16 cellular contexts compared by ENCODE assay signal in genomic region chr15:29692527-29692926, GRCh38.
DNase-seq lines count a peak whose midpoint lies in the region; ATAC-seq and TF ChIP-seq lines count a peak whose summit lies in the region.
"Had no signal": no experiment of that assay in that cellular context is flagged by ENCODE, and none has a peak within 500 bp of the region (broad histone marks: within the 10 kb centered on the region; RNA-seq: fewer than 3 reads in every experiment).

No MANE protein-coding gene starts in this region.

- H3K4me2 ChIP-seq in osteoblast (ENCODE audit: insufficient read depth, low read length), result no peak overlapping the region

- DNase-seq in GM12865 (ENCODE audit: low read depth) (no peak), NCI-H69 (lab: John Stamatoyannopoulos, UW) (peak; percentile 6), chondrocyte (ENCODE audit: low spot score) (no peak), osteoblast (ENCODE audit: insufficient read length, low spot score, missing footprints) (no peak), CD14-positive monocyte (ENCODE audit: low spot score) (no peak), RWPE1 (ENCODE audit: low spot score) (no peak)
- DNase-seq: activated CD8-positive, alpha-beta T cell treated with anti-CD3 and anti-CD28 coated beads, Interleukin-2, amount 10 ng/mL, durations not matched to agents 7 days and 5 days; activated gamma-delta T cell; NCI-H1436 treated with DMSO at 0.1 percent for 48 hours; NCI-H524 treated with DMSO at 0.1 percent for 48 hours; spleen had no signal

- CTCF ChIA-PET in RWPE1 (lab: Yijun Ruan, JAX), result interaction anchor here (0.6 kb wide), 1 partner anchor 344 kb away, joined by 3 read pairs; no protein-coding TSS in a partner anchor

- H3K4me1 Mint-ChIP-seq in chondrocyte (ENCODE audit: low read depth) (peaks cover 28% of the 10 kb centered on the region), CD14-positive monocyte (no peaks in the 10 kb centered on the region)
- H3K4me1 Mint-ChIP-seq: central memory CD8-positive, alpha-beta T cell; memory B cell had no signal

- H3K27me3 Mint-ChIP-seq in chondrocyte (ENCODE audit: low read depth) (no peaks in the 10 kb centered on the region), CD14-positive monocyte (ENCODE audit: low read depth in 3 of 3) (peaks cover 0 to 5% (median 2%) of the 10 kb centered on the region in 3 donors)
- H3K27me3 Mint-ChIP-seq: central memory CD8-positive, alpha-beta T cell had no signal

- H3K27ac ChIP-seq in osteoblast (ENCODE audit: low read depth, low read length), result no peak overlapping the region
- no peak overlapping the region for H3K27ac ChIP-seq in RWPE1
- H3K27ac ChIP-seq: spleen, testis had no signal

- H3K79me2 ChIP-seq in osteoblast (ENCODE audit: insufficient read depth, low read length), result no peaks in the 10 kb centered on the region

- H3K4me3 Mint-ChIP-seq in chondrocyte (ENCODE audit: unreplicated experiment) (no peak overlapping the region), CD14-positive monocyte (no peak overlapping the region)
- H3K4me3 Mint-ChIP-seq: activated CD8-positive, alpha-beta T cell treated with anti-CD3 and anti-CD28 coated beads, Interleukin-2, amount 10 ng/mL, durations not matched to agents 7 days and 5 days; central memory CD8-positive, alpha-beta T cell; memory B cell had no signal

- H3K36me3 Mint-ChIP-seq in chondrocyte (ENCODE audit: low read depth) (peaks cover 5% of the 10 kb centered on the region), CD14-positive monocyte (no peaks in the 10 kb centered on the region)
- H3K36me3 Mint-ChIP-seq: memory B cell had no signal

- intact Hi-C loops in CD14-positive monocyte (cut with micrococcal nuclease), result no loop called here

- H3K9me3 Mint-ChIP-seq in chondrocyte (ENCODE audit: low read depth), result no peaks in the 10 kb centered on the region
- peaks cover 0 to 12% (median 4%) of the 10 kb centered on the region in 7 donors for H3K9me3 Mint-ChIP-seq in CD14-positive monocyte
- H3K9me3 Mint-ChIP-seq: central memory CD8-positive, alpha-beta T cell had no signal

- no peaks in the 10 kb centered on the region for H3K9me3 ChIP-seq in osteoblast (ENCODE audit: low read depth, low read length)
- H3K9me3 ChIP-seq: testis had no signal

- ATAC-seq in GM18502 (IDR thresholded peaks at IDR 0.05; ENCODE audit: poor library complexity, unreplicated experiment) (no peak), HG02840 (IDR thresholded peaks at IDR 0.05; ENCODE audit: low FRiP score, unreplicated experiment) (no peak)
- ATAC-seq: activated CD8-positive, alpha-beta T cell treated with anti-CD3 and anti-CD28 coated beads, Interleukin-2, amount 10 ng/mL, durations not matched to agents 7 days and 5 days had no signal

- peak; percentile 18 for TF ChIP-seq CTCF in GM12865 (IDR thresholded peaks at IDR 0.05; ENCODE audit: insufficient read depth, low read depth, low read length, missing control alignments)
- TF ChIP-seq CTCF in chondrocyte (IDR thresholded peaks at IDR 0.05), result peak; percentile 51
- TF ChIP-seq CTCF in osteoblast (IDR thresholded peaks at IDR 0.05; ENCODE audit: extremely low read depth, low read depth, low read length), result peak; percentile 7
- TF ChIP-seq CTCF in CD14-positive monocyte (IDR thresholded peaks at IDR 0.05), result no peak
- TF ChIP-seq CTCF in RWPE1 (conservative IDR thresholded peaks at IDR 0.05; ENCODE audit: low read depth), result no peak

- no peak overlapping the region for H2AFZ ChIP-seq in osteoblast (ENCODE audit: low read length)

- no peaks in the 10 kb centered on the region for H4K20me1 ChIP-seq in osteoblast (ENCODE audit: insufficient read depth, low read length)

- no peaks in the 10 kb centered on the region for H3K27me3 ChIP-seq in osteoblast (ENCODE audit: insufficient read depth, low read length)
- H3K27me3 ChIP-seq: testis had no signal

- H3K36me3 ChIP-seq in osteoblast (ENCODE audit: insufficient read depth, low read length), result no peaks in the 10 kb centered on the region
- H3K36me3 ChIP-seq: spleen had no signal

- no peak overlapping the region for H3K27ac Mint-ChIP-seq in chondrocyte (ENCODE audit: unreplicated experiment)
- H3K27ac Mint-ChIP-seq in CD14-positive monocyte, result no peak overlapping the region
- H3K27ac Mint-ChIP-seq: activated CD8-positive, alpha-beta T cell treated with anti-CD3 and anti-CD28 coated beads, Interleukin-2, amount 10 ng/mL, durations not matched to agents 7 days and 5 days; memory B cell had no signal

- POLR2A ChIA-PET in RWPE1 (lab: Yijun Ruan, JAX; ENCODE audit: low non-redundant PET), result no interaction called here

- H3K4me1 ChIP-seq in osteoblast (ENCODE audit: insufficient read depth, low read length), result peaks cover 5% of the 10 kb centered on the region
- H3K4me1 ChIP-seq: spleen, testis had no signal

- H3K4me3 ChIP-seq in GM12865 (ENCODE audit: low read depth, low read length) (no peak overlapping the region), osteoblast (ENCODE audit: insufficient read depth, low read length) (no peak overlapping the region)
- H3K4me3 ChIP-seq: spleen, testis had no signal

Comparison
In these comparisons a context has a peak if more than half of its experiments do, and no peak if none do; other contexts are left out.
1. CTCF ChIP-seq: peak in GM12865 (single experiment), chondrocyte (single experiment) and osteoblast (single experiment); none in CD14-positive monocyte (single experiment) and RWPE1 (single experiment).